ENCODE assay signal across 14 cellular contexts in genomic region chr15:81337713-81338157, GRCh38. TPM values are rescaled to one million over a fixed set of nuclear protein-coding genes. Genes with fewer than 3 reads are reported as not detected.
DNase-seq lines count a peak whose midpoint lies in the region; ATAC-seq and TF ChIP-seq lines count a peak whose summit lies in the region.
"Had no signal": no experiment of that assay in that cellular context is flagged by ENCODE, and none has a peak within 500 bp of the region (broad histone marks: within the 10 kb centered on the region; RNA-seq: fewer than 3 reads in every experiment).

No MANE protein-coding gene starts in this region.

- H3K4me1 ChIP-seq in esophagus squamous epithelium = peaks cover 0 to 18% (median 0%) of the 10 kb centered on the region in 3 donors
- no peaks in the 10 kb centered on the region for H3K4me1 ChIP-seq in neural progenitor cell
- H3K4me1 ChIP-seq: SJSA1 had no signal

- H3K9me3 Mint-ChIP-seq in natural killer cell treated with Interleukin-12 subunit alpha and Interleukin-12 subunit beta and Interleukin-15 and Interleukin-18, amount 100 ng/mL, for 72 hours = no peaks in the 10 kb centered on the region
- H3K9me3 Mint-ChIP-seq in natural killer cell (no peaks in the 10 kb centered on the region), osteocyte (ENCODE audit: unreplicated experiment) (no peaks in the 10 kb centered on the region), neural progenitor cell (no peaks in the 10 kb centered on the region)

- H3K27ac ChIP-seq in esophagus squamous epithelium (peak overlapping the region in 3 of 4 donors; percentile 32 to 58 (median 51)), neural progenitor cell (no peak overlapping the region)
- H3K27ac ChIP-seq: SJSA1 had no signal

- peak overlapping the region; percentile 33 for H3K4me3 Mint-ChIP-seq in natural killer cell treated with Interleukin-12 subunit alpha and Interleukin-12 subunit beta and Interleukin-15 and Interleukin-18, amount 100 ng/mL, for 72 hours
- H3K4me3 Mint-ChIP-seq in natural killer cell (no peak overlapping the region), osteocyte (ENCODE audit: unreplicated experiment) (no peak overlapping the region), neural progenitor cell (no peak overlapping the region)

- H3K27me3 ChIP-seq in esophagus squamous epithelium = no peaks in the 10 kb centered on the region
- no peaks in the 10 kb centered on the region for H3K27me3 ChIP-seq in neural progenitor cell
- H3K27me3 ChIP-seq: SJSA1 had no signal

- intact Hi-C loops in natural killer cell (cut with micrococcal nuclease) = no loop called here
- intact Hi-C loops in esophagus squamous epithelium (cut with DNase I) = no loop called here

- peak; percentile 81 to 88 for ATAC-seq in natural killer cell treated with Interleukin-12 subunit alpha and Interleukin-12 subunit beta and Interleukin-15 and Interleukin-18, amount 100 ng/mL, for 72 hours
- no peak for ATAC-seq in natural killer cell
- no peak for ATAC-seq in HG03280 (IDR thresholded peaks at IDR 0.05; ENCODE audit: unreplicated experiment)

- no peak overlapping the region for H3K4me2 ChIP-seq in neural progenitor cell

- no peaks in the 10 kb centered on the region for H3K79me2 ChIP-seq in neural progenitor cell (ENCODE audit: low read depth)

- no peaks in the 10 kb centered on the region for H3K36me3 ChIP-seq in esophagus squamous epithelium
- H3K36me3 ChIP-seq in neural progenitor cell = no peaks in the 10 kb centered on the region
- H3K36me3 ChIP-seq: SJSA1 had no signal

- H3K4me3 ChIP-seq in esophagus squamous epithelium (no peak overlapping the region), neural progenitor cell (no peak overlapping the region)
- H3K4me3 ChIP-seq: SJSA1 had no signal

- no peak overlapping the region for H3K9ac ChIP-seq in neural progenitor cell

- no peak for TF ChIP-seq POLR2A in esophagus squamous epithelium (IDR thresholded peaks at IDR 0.05)

- H3K9me3 ChIP-seq in esophagus squamous epithelium (no peaks in the 10 kb centered on the region), neural progenitor cell (ENCODE audit: low read depth) (no peaks in the 10 kb centered on the region)
- H3K9me3 ChIP-seq: SJSA1 had no signal

- TF ChIP-seq CTCF in natural killer cell (IDR thresholded peaks at IDR 0.05) (no peak), esophagus squamous epithelium (IDR thresholded peaks at IDR 0.05) (no peak), osteocyte (IDR thresholded peaks at IDR 0.05) (no peak), neural progenitor cell (IDR thresholded peaks at IDR 0.05) (no peak)

- no peak for DNase-seq in natural killer cell treated with Interleukin-12 subunit alpha and Interleukin-12 subunit beta and Interleukin-15 and Interleukin-18, amount 100 ng/mL, for 72 hours (ENCODE audit: low spot score)
- DNase-seq in natural killer cell (no peak), esophagus squamous epithelium (lab: John Stamatoyannopoulos, UW) (no peak), osteocyte (ENCODE audit: extremely low spot score, unreplicated experiment) (peak; percentile 46), midbrain (lab: John Stamatoyannopoulos, UW) (no peak), NAMALWA (ENCODE audit: low spot score) (no peak), neural progenitor cell (ENCODE audit: low spot score) (no peak)
- DNase-seq: activated gamma-delta T cell treated with Interleukin-2 at 50 U/mL for 16 hours; central memory CD4-positive, alpha-beta T cell; stimulated activated CD4-positive, alpha-beta T cell treated with anti-CD3 and anti-CD28 coated beads, Interleukin-2, amount 100 ng/mL, for 24 hours had no signal

- no peaks in the 10 kb centered on the region for H4K20me1 ChIP-seq in neural progenitor cell (ENCODE audit: low read depth)

- H2AFZ ChIP-seq in neural progenitor cell (replicated peaks) = no peak overlapping the region

- H3K36me3 Mint-ChIP-seq in natural killer cell treated with Interleukin-12 subunit alpha and Interleukin-12 subunit beta and Interleukin-15 and Interleukin-18, amount 100 ng/mL, for 72 hours = no peaks in the 10 kb centered on the region
- H3K36me3 Mint-ChIP-seq in natural killer cell (no peaks in the 10 kb centered on the region), osteocyte (ENCODE audit: unreplicated experiment) (no peaks in the 10 kb centered on the region), neural progenitor cell (no peaks in the 10 kb centered on the region)

- H3K27ac Mint-ChIP-seq in natural killer cell treated with Interleukin-12 subunit alpha and Interleukin-12 subunit beta and Interleukin-15 and Interleukin-18, amount 100 ng/mL, for 72 hours = peak overlapping the region in 1 of 2 donors; percentile 36
- H3K27ac Mint-ChIP-seq in natural killer cell = no peak overlapping the region
- peak overlapping the region; percentile 47 for H3K27ac Mint-ChIP-seq in osteocyte (ENCODE audit: unreplicated experiment)
- no peak overlapping the region for H3K27ac Mint-ChIP-seq in neural progenitor cell

- peaks cover 19 to 25% of the 10 kb centered on the region in 2 donors for H3K4me1 Mint-ChIP-seq in natural killer cell treated with Interleukin-12 subunit alpha and Interleukin-12 subunit beta and Interleukin-15 and Interleukin-18, amount 100 ng/mL, for 72 hours (ENCODE audit: low read depth in 2 of 2)
- no peaks in the 10 kb centered on the region for H3K4me1 Mint-ChIP-seq in natural killer cell
- peaks cover 23% of the 10 kb centered on the region for H3K4me1 Mint-ChIP-seq in osteocyte (ENCODE audit: unreplicated experiment)
- H3K4me1 Mint-ChIP-seq in neural progenitor cell = no peaks in the 10 kb centered on the region

- no peaks in the 10 kb centered on the region for H3F3A ChIP-seq in neural progenitor cell (ENCODE audit: low read depth)

- WGBS in esophagus squamous epithelium, 2 donors = 66 to 76% methylated on average over 9 of the region's 9 CpGs

- H3K27me3 Mint-ChIP-seq in natural killer cell treated with Interleukin-12 subunit alpha and Interleukin-12 subunit beta and Interleukin-15 and Interleukin-18, amount 100 ng/mL, for 72 hours = peaks cover 10 to 17% of the 10 kb centered on the region in 2 donors
- H3K27me3 Mint-ChIP-seq in natural killer cell (ENCODE audit: low read depth in 2 of 2) = peaks cover 3 to 8% of the 10 kb centered on the region in 2 donors
- H3K27me3 Mint-ChIP-seq in osteocyte (ENCODE audit: unreplicated experiment) = peaks cover 14% of the 10 kb centered on the region
- peaks cover 2% of the 10 kb centered on the region for H3K27me3 Mint-ChIP-seq in neural progenitor cell (ENCODE audit: insufficient read depth, low read depth)

RNA-seq across cellular contexts. Expression of gene STARD5, which starts 13.8 kb away (rescaled TPM):
- 1 to 10 TPM; 6.2 to 7.8 TPM for total RNA-seq in natural killer cell treated with Interleukin-12 subunit alpha and Interleukin-12 subunit beta and Interleukin-15 and Interleukin-18, amount 100 ng/mL, for 72 hours
- 1 to 10 TPM; 4.7 to 6.6 (median 6.3) TPM for total RNA-seq in natural killer cell
- 10 to 100 TPM; 14.9 to 21.2 (median 17.5) TPM for total RNA-seq in esophagus squamous epithelium
- 1.3 and 1.7 TPM in 2 replicates for total RNA-seq in osteocyte
- total RNA-seq in neural progenitor cell (ENCODE audit: low replicate concordance) = 7.2 and 8.5 TPM in 2 replicates

RNA-seq across cellular contexts. Expression of gene TMC3, which starts 36.3 kb away (rescaled TPM):
- total RNA-seq in natural killer cell treated with Interleukin-12 subunit alpha and Interleukin-12 subunit beta and Interleukin-15 and Interleukin-18, amount 100 ng/mL, for 72 hours = not detected
- total RNA-seq in natural killer cell (not detected), esophagus squamous epithelium (not detected), osteocyte (not detected in 2 replicates), neural progenitor cell (ENCODE audit: low replicate concordance) (0.09 and 0.13 TPM in 2 replicates)
- total RNA-seq: kidney epithelial cell, pulmonary artery endothelial cell had no signal

Comparison
In these comparisons a context has a peak if more than half of its experiments do, and no peak if none do; other contexts are left out.
1. ATAC-seq: peak in natural killer cell treated with Interleukin-12 subunit alpha and Interleukin-12 subunit beta and Interleukin-15 and Interleukin-18, amount 100 ng/mL, for 72 hours (2 of 2); none in natural killer cell (0 of 3) and HG03280 (single experiment).